Comparison of ENCODE assay signal across 9 cellular contexts in the genomic region with DNA sequence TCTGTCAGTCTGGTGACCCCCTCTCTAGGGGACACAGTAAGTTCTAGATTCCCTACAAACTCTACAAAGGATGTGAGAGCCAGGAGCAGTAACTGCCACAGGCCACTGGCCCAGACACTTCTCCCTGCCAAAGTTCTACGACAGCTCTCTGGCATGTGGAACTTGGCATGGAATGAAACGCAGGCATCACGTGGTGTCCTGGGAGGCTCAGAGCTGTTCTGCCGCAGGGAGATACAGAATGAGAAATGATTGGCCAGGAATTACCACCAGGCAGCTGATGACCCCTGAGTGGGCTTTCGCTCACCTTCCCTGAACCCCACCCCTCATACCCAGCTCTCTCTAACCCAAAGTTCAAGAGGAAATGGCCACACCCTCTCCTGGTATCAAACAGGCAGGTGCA. TPM values are rescaled to one million over a fixed set of nuclear protein-coding genes. Genes with fewer than 3 reads are reported as not detected.
DNase-seq lines count a peak whose midpoint lies in the region; ATAC-seq and FAIRE-seq lines count a peak whose summit lies in the region.
"Had no signal": no experiment of that assay in that cellular context is flagged by ENCODE, and none has a peak within 500 bp of the region (broad histone marks: within the 10 kb centered on the region; RNA-seq: fewer than 3 reads in every experiment).

No MANE protein-coding gene starts in this region.

- no peaks in the 10 kb centered on the region for H3K36me3 Mint-ChIP-seq in stimulated activated effector memory CD8-positive, alpha-beta T cell treated with anti-CD3 and anti-CD28 coated beads, Interleukin-12 subunit alpha, Interleukin-12 subunit beta, amount 100 ng/mL, for 72 hours

- no peaks in the 10 kb centered on the region for H3K9me3 Mint-ChIP-seq in stimulated activated effector memory CD8-positive, alpha-beta T cell treated with anti-CD3 and anti-CD28 coated beads, Interleukin-12 subunit alpha, Interleukin-12 subunit beta, amount 100 ng/mL, for 72 hours

- peak; percentile 79 for DNase-seq in EH (ENCODE audit: low read depth)
- DNase-seq in amniotic stem cell (lab: John Stamatoyannopoulos, UW): peak; percentile 1
- DNase-seq in cardiac septum (ENCODE audit: low spot score): peak; percentile 88
- DNase-seq in posterior vena cava (ENCODE audit: low spot score): peak; percentile 89
- DNase-seq in SIG-M5 (lab: John Stamatoyannopoulos, UW): no peak
- DNase-seq in activated naive CD4-positive, alpha-beta T cell treated with Interleukin-2 at 50 U/mL for 16 hours: no peak
- no peak for DNase-seq in RCC 7860 (ENCODE audit: low spot score)
- no peak for DNase-seq in stimulated activated effector memory CD8-positive, alpha-beta T cell treated with anti-CD3 and anti-CD28 coated beads, Interleukin-12 subunit alpha, Interleukin-12 subunit beta, amount 100 ng/mL, for 72 hours (ENCODE audit: low spot score in 2 of 2)
- DNase-seq: nephron progenitor cell had no signal

- no peak overlapping the region for H3K4me3 Mint-ChIP-seq in stimulated activated effector memory CD8-positive, alpha-beta T cell treated with anti-CD3 and anti-CD28 coated beads, Interleukin-12 subunit alpha, Interleukin-12 subunit beta, amount 100 ng/mL, for 72 hours
- H3K4me3 Mint-ChIP-seq: nephron progenitor cell had no signal

- no peak for ATAC-seq in stimulated activated effector memory CD8-positive, alpha-beta T cell treated with anti-CD3 and anti-CD28 coated beads, Interleukin-12 subunit alpha, Interleukin-12 subunit beta, amount 100 ng/mL, for 72 hours

- FAIRE-seq in RCC 7860 (lab: Jason Lieb, UNC): no peak

- no peak overlapping the region for H3K27ac Mint-ChIP-seq in stimulated activated effector memory CD8-positive, alpha-beta T cell treated with anti-CD3 and anti-CD28 coated beads, Interleukin-12 subunit alpha, Interleukin-12 subunit beta, amount 100 ng/mL, for 72 hours
- H3K27ac Mint-ChIP-seq: nephron progenitor cell had no signal

- H3K4me1 Mint-ChIP-seq in stimulated activated effector memory CD8-positive, alpha-beta T cell treated with anti-CD3 and anti-CD28 coated beads, Interleukin-12 subunit alpha, Interleukin-12 subunit beta, amount 100 ng/mL, for 72 hours: peaks cover 8% of the 10 kb centered on the region

- intact Hi-C loops in cardiac septum (cut with DNase I) (loop anchor here (5.0 to 10.0 kb wide), 4 partner anchors 78 to 1061 kb away; a partner anchor contains a TSS), posterior vena cava (cut with DNase I) (no loop called here)

RNA-seq across cellular contexts. Expression of a gene that starts 29.8 kb away (rescaled TPM):
- total RNA-seq in cardiac septum: 132 TPM
- 10 to 100 TPM; 25.0 to 30.0 TPM for total RNA-seq in posterior vena cava

Comparison
In these comparisons a context has a peak if more than half of its experiments do, and no peak if none do; other contexts are left out.
1. DNase-seq: peak in EH (single experiment), amniotic stem cell (single experiment), cardiac septum (single experiment) and posterior vena cava (single experiment); none in SIG-M5 (single experiment), activated naive CD4-positive, alpha-beta T cell treated with Interleukin-2 at 50 U/mL for 16 hours (single experiment), RCC 7860 (single experiment) and stimulated activated effector memory CD8-positive, alpha-beta T cell treated with anti-CD3 and anti-CD28 coated beads, Interleukin-12 subunit alpha, Interleukin-12 subunit beta, amount 100 ng/mL, for 72 hours (0 of 2).